ENCODE assay signal across 8 cellular contexts in the genomic region with DNA sequence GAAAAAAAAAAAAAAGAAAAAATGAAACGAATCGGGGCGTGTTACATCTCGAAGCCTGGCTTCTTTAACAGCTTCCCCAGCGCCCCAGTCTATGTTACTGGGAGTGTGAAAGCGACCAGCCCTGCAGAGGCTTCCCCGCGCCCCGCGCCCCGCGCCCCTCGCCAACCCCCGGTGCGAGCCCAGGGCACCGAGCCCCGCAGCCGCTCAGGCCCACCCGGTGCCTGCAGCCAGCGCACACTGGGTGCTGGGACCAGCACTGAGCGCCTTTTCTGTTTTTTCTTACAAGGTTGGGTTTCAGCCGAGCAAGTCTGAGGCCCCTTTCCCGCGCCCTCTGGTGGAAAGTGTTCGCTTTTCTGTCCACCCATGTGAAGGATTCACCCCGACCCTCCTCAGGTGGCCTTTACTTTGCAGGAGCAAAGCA. TPM values are rescaled to one million over a fixed set of nuclear protein-coding genes. Genes with fewer than 3 reads are reported as not detected.
A peak's percentile ranks its signal among the peaks of the same experiment; 100 is the strongest.
DNase-seq lines count a peak whose midpoint lies in the region; ATAC-seq and TF ChIP-seq lines count a peak whose summit lies in the region.

No MANE protein-coding gene starts in this region.

- no peaks in the 10 kb centered on the region for H3K36me3 ChIP-seq in uterus

- H3K9me3 ChIP-seq in uterus: no peaks in the 10 kb centered on the region

- intact Hi-C loops in posterior cingulate gyrus (cut with DNase I) (loop anchor here (10.0 kb wide), 1 partner anchor 201 kb away; no protein-coding TSS in a partner anchor), uterus (cut with DNase I; ENCODE audit: low total_unique reads) (no loop called here)

- no peak for TF ChIP-seq POLR2A in uterus (IDR thresholded peaks at IDR 0.05)

- no peaks in the 10 kb centered on the region for H3K27me3 ChIP-seq in foreskin keratinocyte
- H3K27me3 ChIP-seq in uterus: no peaks in the 10 kb centered on the region

- DNase-seq in AG20443 (ENCODE audit: low spot score) (peak; percentile 55), NOMO-1 treated with dmso at 0.1 percent for 144 hours (lab: John Stamatoyannopoulos, UW; ENCODE audit: unreplicated experiment) (peak; percentile 50), foreskin keratinocyte (peak in 1 of 2 donors; percentile 32), posterior cingulate gyrus (peak in 7 of 10 donors; percentile 16 to 89 (median 52)), uterus (peak; percentile 54 to 60), pons (ENCODE audit: low spot score) (no peak)
- DNase-seq in activated T-cell treated with anti-CD3 and anti-CD28 coated beads, Interleukin-2, amount 50 U/mL, for 48 hours: peak; percentile 72 to 73

- ATAC-seq in GM21723 (IDR thresholded peaks at IDR 0.05; ENCODE audit: unreplicated experiment) (peak; percentile 44), foreskin keratinocyte (peak; percentile 83)

- H3K4me3 ChIP-seq in uterus: peak overlapping the region in 1 of 2 donors; percentile 30

- TF ChIP-seq CTCF in foreskin keratinocyte (conservative IDR thresholded peaks at IDR 0.05): peak; percentile 62
- peak; percentile 33 to 67 (median 43) for TF ChIP-seq CTCF in uterus (IDR thresholded peaks at IDR 0.05)

- peaks cover 2% of the 10 kb centered on the region for H3K4me1 ChIP-seq in foreskin keratinocyte
- H3K4me1 ChIP-seq in uterus: no peaks in the 10 kb centered on the region

- H3K27ac ChIP-seq in foreskin keratinocyte (no peak overlapping the region), uterus (no peak overlapping the region)

RNA-seq across cellular contexts. Expression of a gene that starts 42.1 kb away (rescaled TPM):
- total RNA-seq in foreskin keratinocyte: 19.9 and 21.4 TPM in 2 replicates
- polyA plus RNA-seq in foreskin keratinocyte: 8.7 and 10.7 TPM in 2 replicates
- total RNA-seq in uterus: 10 to 100 TPM; 24.1 to 51.7 (median 41.0) TPM

RNA-seq across cellular contexts. Expression of a gene that starts 42.2 kb away (rescaled TPM):
- total RNA-seq in foreskin keratinocyte (0.03 and 0.04 TPM in 2 replicates), uterus (1 to 10 TPM in 2 of 4 donors, under 1 TPM in 2; 0.26 to 2.8 (median 0.86) TPM)
- 0.06 TPM in 2 replicates for polyA plus RNA-seq in foreskin keratinocyte
